ENCODE assay signal across 21 cellular contexts in the genomic region with DNA sequence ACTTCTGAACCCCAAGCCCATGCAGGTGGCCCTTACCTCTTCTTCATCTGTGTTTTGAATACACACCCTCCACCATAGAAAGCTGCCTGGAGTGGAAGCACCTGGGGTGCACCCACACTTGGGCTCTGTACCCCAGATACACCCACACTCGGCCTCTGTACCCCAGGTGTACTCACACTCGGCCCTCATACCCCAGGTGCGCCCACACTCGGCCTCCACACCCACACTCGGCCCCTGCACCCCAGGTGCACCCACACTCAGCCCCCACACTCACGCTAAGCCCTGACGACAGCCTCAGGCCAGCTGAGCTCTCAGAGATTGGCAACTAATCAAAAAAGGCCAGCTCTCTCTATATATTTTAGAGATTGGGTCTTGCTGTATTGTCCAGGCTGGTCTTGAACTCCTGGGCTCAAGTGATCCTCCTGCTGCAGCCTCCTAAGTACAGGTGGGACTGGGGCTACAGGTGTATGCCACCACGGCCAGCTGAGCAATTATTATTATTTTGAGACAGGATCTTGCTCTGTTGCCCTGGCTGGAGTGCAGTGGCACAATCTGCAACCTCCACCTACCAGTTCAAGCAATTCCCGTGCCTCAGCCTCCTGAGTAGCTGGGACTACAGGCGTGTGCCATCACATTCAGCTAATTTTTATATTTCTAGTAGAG.
"Had no signal": no experiment of that assay in that cellular context is flagged by ENCODE, and none has a peak within 500 bp of the region (broad histone marks: within the 10 kb centered on the region; RNA-seq: fewer than 3 reads in every experiment).

No MANE protein-coding gene starts in this region.

- H3K27me3 ChIP-seq: brain microvascular endothelial cell, foreskin keratinocyte, left lung, suprapubic skin had no signal

- H3K36me3 ChIP-seq: suprapubic skin, WERI-Rb-1 had no signal

- H3K4me3 ChIP-seq: left lung, suprapubic skin had no signal

- H3K4me3 Mint-ChIP-seq: activated CD4-positive, alpha-beta T cell treated with anti-CD3 and anti-CD28 coated beads for 36 hours; activated naive CD4-positive, alpha-beta T cell treated with anti-CD3 and anti-CD28 coated beads, Interleukin-2, amount 50 U/mL, for 24 hours; natural killer cell; T-helper 1 cell treated with Interleukin-12 subunit alpha and Interleukin-12 subunit beta and Interleukin-4 antibody, amounts not matched to agents 30 μg/mL and 1 μg/mL, for 36 hours; type B pancreatic cell had no signal

- H3K27ac ChIP-seq: brain microvascular endothelial cell, foreskin keratinocyte, suprapubic skin, WERI-Rb-1 had no signal

- ATAC-seq: activated CD4-positive, alpha-beta T cell treated with anti-CD3 and anti-CD28 coated beads for 36 hours; foreskin keratinocyte; natural killer cell; SK-N-SH treated with all-trans-retinoic acid at 6 μM for 48 hours had no signal

- H3K9me3 Mint-ChIP-seq: activated naive CD4-positive, alpha-beta T cell treated with anti-CD3 and anti-CD28 coated beads, Interleukin-2, amount 50 U/mL, for 24 hours; natural killer cell; T-helper 1 cell treated with Interleukin-12 subunit alpha and Interleukin-12 subunit beta and Interleukin-4 antibody, amounts not matched to agents 30 μg/mL and 1 μg/mL, for 36 hours; type B pancreatic cell had no signal

- DNase-seq: activated CD4-positive, alpha-beta T cell treated with anti-CD3 and anti-CD28 coated beads for 36 hours; activated CD8-positive, alpha-beta memory T cell treated with anti-CD3 and anti-CD28 coated beads for 24 hours; activated effector memory CD4-positive, alpha-beta T cell treated with Interleukin-2 at 50 U/mL for 16 hours; anterior cingulate cortex; brain microvascular endothelial cell; effector memory CD4-positive, alpha-beta T cell; foreskin keratinocyte; glutamatergic neuron; hypothalamus; kidney; left lung; mesenchymal stem cell; natural killer cell; nucleus accumbens; stimulated activated naive CD4-positive, alpha-beta T cell treated with Interleukin-2 at 50 U/mL for 16 hours; WERI-Rb-1 had no signal

- H3K9me3 ChIP-seq: left lung, suprapubic skin had no signal

- H3K27me3 Mint-ChIP-seq: activated CD4-positive, alpha-beta T cell treated with anti-CD3 and anti-CD28 coated beads for 36 hours; activated naive CD4-positive, alpha-beta T cell treated with anti-CD3 and anti-CD28 coated beads, Interleukin-2, amount 50 U/mL, for 24 hours; type B pancreatic cell had no signal

- H3K27ac Mint-ChIP-seq: activated CD4-positive, alpha-beta T cell treated with anti-CD3 and anti-CD28 coated beads for 36 hours; activated naive CD4-positive, alpha-beta T cell treated with anti-CD3 and anti-CD28 coated beads, Interleukin-2, amount 50 U/mL, for 24 hours; T-helper 1 cell treated with Interleukin-12 subunit alpha and Interleukin-12 subunit beta and Interleukin-4 antibody, amounts not matched to agents 30 μg/mL and 1 μg/mL, for 36 hours had no signal
